ENCODE assay signal across 13 cellular contexts in the genomic region with DNA sequence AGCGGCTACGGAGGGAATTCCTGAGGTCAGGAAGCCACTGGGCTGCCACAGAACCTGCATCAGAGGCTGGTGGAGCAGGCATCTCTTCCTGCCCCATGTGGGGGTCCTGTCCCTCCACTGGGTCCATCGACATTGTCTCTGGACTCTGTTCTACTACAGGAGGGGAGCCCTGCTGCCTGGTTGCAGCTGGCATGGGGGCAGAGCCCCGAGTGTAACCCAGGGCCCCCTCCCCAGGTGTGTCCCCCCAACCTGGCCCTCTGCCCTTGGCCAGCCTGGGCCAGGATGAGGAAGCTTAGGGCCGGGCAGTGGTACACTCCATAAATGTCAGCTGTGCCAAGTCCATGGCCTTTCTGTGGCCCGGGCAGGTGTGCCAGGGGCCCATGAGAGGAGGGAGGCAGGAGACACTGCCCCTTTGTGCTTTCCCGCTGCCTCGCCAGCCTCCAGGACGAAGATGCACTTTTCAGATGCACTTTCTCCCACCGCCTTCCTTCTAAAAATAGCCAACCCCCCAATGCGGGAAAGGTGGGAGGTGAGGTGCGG. TPM values are rescaled to one million over a fixed set of nuclear protein-coding genes. Genes with fewer than 3 reads are reported as not detected.
DNase-seq lines count a peak whose midpoint lies in the region; ATAC-seq and TF ChIP-seq lines count a peak whose summit lies in the region.
"Had no signal": no experiment of that assay in that cellular context is flagged by ENCODE, and none has a peak within 500 bp of the region (broad histone marks: within the 10 kb centered on the region; RNA-seq: fewer than 3 reads in every experiment).

No MANE protein-coding gene starts in this region.

- H3K4me3 ChIP-seq in PC-9, result peak overlapping the region; percentile 56; the same call in 1 of the 2 replicates

- peaks cover 11% of the 10 kb centered on the region for H3K27me3 Mint-ChIP-seq in activated T-cell treated with anti-CD3 and anti-CD28 coated beads, Interleukin-2, amount 50 U/mL, for 72 hours (ENCODE audit: low read depth)
- H3K27me3 Mint-ChIP-seq in effector memory CD8-positive, alpha-beta T cell, result peaks cover 7 to 15% of the 10 kb centered on the region in 2 donors

- H3K4me2 ChIP-seq in PC-9, result peak overlapping the region; percentile 84

- H3K27me3 ChIP-seq in PC-9 (ENCODE audit: insufficient read depth, low read depth), result no peaks in the 10 kb centered on the region

- no peaks in the 10 kb centered on the region for H3K9me3 Mint-ChIP-seq in activated T-cell treated with anti-CD3 and anti-CD28 coated beads, Interleukin-2, amount 50 U/mL, for 72 hours
- no peaks in the 10 kb centered on the region for H3K9me3 Mint-ChIP-seq in effector memory CD8-positive, alpha-beta T cell

- H3K27ac Mint-ChIP-seq in activated T-cell treated with anti-CD3 and anti-CD28 coated beads, Interleukin-2, amount 50 U/mL, for 72 hours, result no peak overlapping the region
- H3K27ac Mint-ChIP-seq in effector memory CD8-positive, alpha-beta T cell, result no peak overlapping the region

- CTCF ChIA-PET in PC-9 (lab: Charles Lee), result interaction anchor here (1.0 kb wide), 1 partner anchor 14 kb away, joined by 6 read pairs; no protein-coding TSS in a partner anchor

- ATAC-seq in activated T-cell treated with anti-CD3 and anti-CD28 coated beads, Interleukin-2, amount 50 U/mL, for 72 hours (replicated peaks in 1 of 2), result no peak
- no peak for ATAC-seq in effector memory CD8-positive, alpha-beta T cell (replicated peaks)
- ATAC-seq in GM21786 (IDR thresholded peaks at IDR 0.05; ENCODE audit: unreplicated experiment), result no peak

- no peaks in the 10 kb centered on the region for H4K20me1 ChIP-seq in PC-9 (ENCODE audit: insufficient read depth)

- peaks cover 27% of the 10 kb centered on the region; the same call in 1 of the 2 replicates for H3F3A ChIP-seq in PC-9 (ENCODE audit: insufficient read depth, low read depth)

- peaks cover 6% of the 10 kb centered on the region for H3K4me1 ChIP-seq in PC-9 (replicated peaks; ENCODE audit: insufficient read depth)

- H3K27ac ChIP-seq in PC-9, result no peak overlapping the region

- POLR2A ChIA-PET in PC-9 (lab: Charles Lee; ENCODE audit: unreplicated experiment), result no interaction called here

- H3K4me1 Mint-ChIP-seq in activated T-cell treated with anti-CD3 and anti-CD28 coated beads, Interleukin-2, amount 50 U/mL, for 72 hours (ENCODE audit: low read depth), result peaks cover 5% of the 10 kb centered on the region
- peaks cover 4 to 6% of the 10 kb centered on the region in 2 donors for H3K4me1 Mint-ChIP-seq in effector memory CD8-positive, alpha-beta T cell (ENCODE audit: low read depth in 2 of 2)

- H3K79me2 ChIP-seq in PC-9 (ENCODE audit: low read depth), result no peaks in the 10 kb centered on the region

- H3K9me2 ChIP-seq in PC-9 (ENCODE audit: insufficient read depth), result no peaks in the 10 kb centered on the region

- DNase-seq in activated T-cell treated with anti-CD3 and anti-CD28 coated beads, Interleukin-2, amount 50 U/mL, for 72 hours, result no peak
- DNase-seq in activated T-cell treated with anti-CD3 and anti-CD28 coated beads, Interleukin-2, amount 50 U/mL, for 1 hour, result no peak
- DNase-seq in PC-9, result no peak
- no peak for DNase-seq in effector memory CD8-positive, alpha-beta T cell
- DNase-seq in retina, result peak; percentile 3
- DNase-seq in COLO829 (ENCODE audit: low spot score), result no peak
- DNase-seq in MV-4-11 (lab: John Stamatoyannopoulos, UW), result no peak
- DNase-seq: head of caudate nucleus, left colon, occipital lobe, T1000 had no signal

- intact Hi-C loops in PC-9 (cut with micrococcal nuclease; ENCODE audit: unreplicated experiment), result loop anchor here (1.0 kb wide), 1 partner anchor 10 kb away; no protein-coding TSS in a partner anchor

- no peaks in the 10 kb centered on the region for H3K36me3 ChIP-seq in PC-9 (ENCODE audit: low read depth)

- H3K9me3 ChIP-seq in PC-9 (ENCODE audit: insufficient read depth, low read depth), result no peaks in the 10 kb centered on the region

- no TSS peak for BruUV-seq in PC-9 (replicated peaks; lab: Mats Ljungman, UMichigan)

- H3K36me3 Mint-ChIP-seq in activated T-cell treated with anti-CD3 and anti-CD28 coated beads, Interleukin-2, amount 50 U/mL, for 72 hours (ENCODE audit: insufficient read depth in 2 of 2), result no peaks in the 10 kb centered on the region
- peaks cover 3% of the 10 kb centered on the region for H3K36me3 Mint-ChIP-seq in effector memory CD8-positive, alpha-beta T cell (ENCODE audit: insufficient read depth)

- no peak for TF ChIP-seq CTCF in PC-9 (conservative IDR thresholded peaks at IDR 0.05)

- H3K4me3 Mint-ChIP-seq in activated T-cell treated with anti-CD3 and anti-CD28 coated beads, Interleukin-2, amount 50 U/mL, for 72 hours, result peak overlapping the region; percentile 55 to 70
- H3K4me3 Mint-ChIP-seq in effector memory CD8-positive, alpha-beta T cell, result peak overlapping the region; percentile 74 to 77

- no peak overlapping the region for H2AFZ ChIP-seq in PC-9

RNA-seq across cellular contexts. Expression of a gene that starts 4.0 kb away (rescaled TPM):
- total RNA-seq in activated T-cell treated with anti-CD3 and anti-CD28 coated beads, Interleukin-2, amount 50 U/mL, for 72 hours, result not detected
- 0.38 and 1.7 TPM in 2 replicates for total RNA-seq in PC-9 (2021)
- total RNA-seq: endothelial cell of umbilical vein had no signal

RNA-seq across cellular contexts. Expression of a gene that starts 6.5 kb away (rescaled TPM):
- total RNA-seq in activated T-cell treated with anti-CD3 and anti-CD28 coated beads, Interleukin-2, amount 50 U/mL, for 72 hours, result not detected
- total RNA-seq in PC-9 (2021), result 0.52 and 0.78 TPM in 2 replicates
- total RNA-seq: endothelial cell of umbilical vein, left colon, occipital lobe had no signal

RNA-seq across cellular contexts. Expression of a gene that starts 32.7 kb away (rescaled TPM):
- 10 to 100 TPM in 1 of 2 donors, 1 to 10 TPM in 1; 8.8 to 12.2 TPM for total RNA-seq in activated T-cell treated with anti-CD3 and anti-CD28 coated beads, Interleukin-2, amount 50 U/mL, for 72 hours
- 291 and 366 TPM in 2 replicates for total RNA-seq in PC-9 (2021)

RNA-seq across cellular contexts. Expression of a gene that starts 33.2 kb away (rescaled TPM):
- total RNA-seq in activated T-cell treated with anti-CD3 and anti-CD28 coated beads, Interleukin-2, amount 50 U/mL, for 72 hours, result 1 to 10 TPM; 3.7 to 5.4 TPM
- 203 and 209 TPM in 2 replicates for total RNA-seq in PC-9 (2021)

Comparison
In these comparisons a context has a peak if more than half of its experiments do, and no peak if none do; other contexts are left out.
1. RNA of a gene that starts 32.7 kb away (total RNA-seq): 291 to 366 TPM in PC-9; 8.8 to 12.2 TPM in activated T-cell treated with anti-CD3 and anti-CD28 coated beads, Interleukin-2, amount 50 U/mL, for 72 hours; every median in the first group is over 10 times any median in the second.